In the genomic region with DNA sequence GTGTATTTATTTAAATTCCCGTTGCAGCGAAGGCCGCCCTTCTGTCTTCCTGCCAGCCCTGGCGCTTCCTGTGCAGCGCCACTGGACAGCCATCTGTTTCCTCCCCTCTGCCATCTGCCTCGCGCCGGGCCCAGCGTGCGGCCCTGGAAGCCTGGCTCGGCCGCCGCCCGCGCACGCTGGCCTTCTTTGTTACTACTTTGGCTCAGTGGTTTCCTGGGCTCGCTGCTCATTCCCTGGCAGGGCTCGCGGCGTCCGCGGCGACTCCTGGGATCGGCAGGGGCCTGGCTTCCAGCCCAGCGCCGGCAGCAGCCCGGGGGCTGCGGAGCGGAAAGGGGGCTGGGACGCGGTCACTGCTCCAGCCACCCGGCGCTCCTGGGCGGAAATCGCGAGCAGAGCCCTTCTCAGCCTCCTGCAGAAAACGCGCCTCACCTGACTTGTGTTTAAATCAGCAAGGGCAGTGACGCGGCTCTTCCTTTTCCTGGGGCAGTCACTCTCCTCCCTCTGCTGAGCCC, we compare ENCODE assay signal across 8 cellular contexts. TPM values are rescaled to one million over a fixed set of nuclear protein-coding genes. Genes with fewer than 3 reads are reported as not detected.
DNase-seq lines count a peak whose midpoint lies in the region; ATAC-seq and TF ChIP-seq lines count a peak whose summit lies in the region.

No MANE protein-coding gene starts in this region.

- H3K36me3 Mint-ChIP-seq in stimulated activated effector memory CD8-positive, alpha-beta T cell treated with anti-CD3 and anti-CD28 coated beads, Interleukin-12 subunit alpha, Interleukin-12 subunit beta, amount 100 ng/mL, for 72 hours = peaks cover 10% of the 10 kb centered on the region

- H3K27ac Mint-ChIP-seq in stimulated activated effector memory CD8-positive, alpha-beta T cell treated with anti-CD3 and anti-CD28 coated beads, Interleukin-12 subunit alpha, Interleukin-12 subunit beta, amount 100 ng/mL, for 72 hours = peak overlapping the region; percentile 94

- 5 to 10% methylated on average over 21 to 37 of the region's 40 CpGs for WGBS in mesodermal cell (ENCODE audit: insufficient coverage in 2 of 2), 2 experiments

- no peaks in the 10 kb centered on the region for H3K9me3 Mint-ChIP-seq in stimulated activated effector memory CD8-positive, alpha-beta T cell treated with anti-CD3 and anti-CD28 coated beads, Interleukin-12 subunit alpha, Interleukin-12 subunit beta, amount 100 ng/mL, for 72 hours

- peak overlapping the region; percentile 78 for H2AFZ ChIP-seq in ACC112 (ENCODE audit: low read length, unreplicated experiment)

- H3K4me3 ChIP-seq in ACC112 (ENCODE audit: low read depth, low read length) = peak overlapping the region; percentile 74
- H3K4me3 ChIP-seq in epithelial cell of esophagus (ENCODE audit: low read length) = peak overlapping the region; percentile 24
- H3K4me3 ChIP-seq in mesodermal cell (ENCODE audit: extremely low read depth, insufficient read depth, low read length, poor library complexity, severe bottlenecking) = peak overlapping the region; percentile 18

- peaks cover 56% of the 10 kb centered on the region for H3K4me1 Mint-ChIP-seq in stimulated activated effector memory CD8-positive, alpha-beta T cell treated with anti-CD3 and anti-CD28 coated beads, Interleukin-12 subunit alpha, Interleukin-12 subunit beta, amount 100 ng/mL, for 72 hours

- peaks cover 36% of the 10 kb centered on the region for H3K79me2 ChIP-seq in ACC112 (ENCODE audit: control insufficient read depth, insufficient read depth, low read length, unreplicated experiment)

- H3K4me1 ChIP-seq in ACC112 (ENCODE audit: control insufficient read depth, insufficient read depth, low read length, unreplicated experiment) (peaks cover 14% of the 10 kb centered on the region), mesodermal cell (ENCODE audit: control insufficient read depth, insufficient read depth, low read length, poor library complexity, severe bottlenecking) (peaks cover 17% of the 10 kb centered on the region)

- peak; percentile 41 to 51 for DNase-seq in NOMO-1 (lab: John Stamatoyannopoulos, UW; ENCODE audit: unreplicated experiment in 2 of 2)
- peak; percentile 41 for DNase-seq in activated T-cell treated with anti-CD3 and anti-CD28 coated beads for 24 hours (ENCODE audit: low read depth)
- peak; percentile 73 for DNase-seq in epithelial cell of esophagus (ENCODE audit: low read depth)
- peak; percentile 41 to 74 for DNase-seq in stimulated activated effector memory CD8-positive, alpha-beta T cell treated with anti-CD3 and anti-CD28 coated beads, Interleukin-12 subunit alpha, Interleukin-12 subunit beta, amount 100 ng/mL, for 72 hours (ENCODE audit: low spot score in 2 of 2)

- no peak for TF ChIP-seq CTCF in epithelial cell of esophagus (IDR thresholded peaks at IDR 0.05; ENCODE audit: insufficient read depth, low read depth, low read length, missing control alignments)

- peak overlapping the region; percentile 83 for H3K4me3 Mint-ChIP-seq in stimulated activated effector memory CD8-positive, alpha-beta T cell treated with anti-CD3 and anti-CD28 coated beads, Interleukin-12 subunit alpha, Interleukin-12 subunit beta, amount 100 ng/mL, for 72 hours

- ATAC-seq in GM18909 (IDR thresholded peaks at IDR 0.05; ENCODE audit: poor library complexity, unreplicated experiment) = peak; percentile 71
- peak; percentile 77 for ATAC-seq in HG03139 (IDR thresholded peaks at IDR 0.05; ENCODE audit: unreplicated experiment)
- peak; percentile 84 for ATAC-seq in stimulated activated effector memory CD8-positive, alpha-beta T cell treated with anti-CD3 and anti-CD28 coated beads, Interleukin-12 subunit alpha, Interleukin-12 subunit beta, amount 100 ng/mL, for 72 hours

- H3K27ac ChIP-seq in ACC112 (ENCODE audit: low read depth, low read length) (peak overlapping the region; percentile 54), mesodermal cell (ENCODE audit: low read depth, low read length, severe bottlenecking) (peak overlapping the region; percentile 96)

- no peaks in the 10 kb centered on the region for H3K9me3 ChIP-seq in mesodermal cell (ENCODE audit: control insufficient read depth, low read length)

- no peaks in the 10 kb centered on the region for H3K27me3 ChIP-seq in ACC112 (ENCODE audit: insufficient read depth, low read length)

- H3K36me3 ChIP-seq in ACC112 (ENCODE audit: insufficient read depth, low read length) (no peaks in the 10 kb centered on the region), mesodermal cell (ENCODE audit: control insufficient read depth, insufficient read depth, low read length) (peaks cover 3% of the 10 kb centered on the region)

RNA-seq across cellular contexts. Expression of gene CMTM7, which starts 9.9 kb away (rescaled TPM):
- polyA plus RNA-seq in mesodermal cell (2013, experiment 1 of 2) = 35.5 TPM
- 32.5 TPM for polyA plus RNA-seq in mesodermal cell (2013, experiment 2 of 2)

Comparison
In these comparisons a context has a peak if more than half of its experiments do, and no peak if none do; other contexts are left out.
1. Peak in every context shown above with its lines: DNase-seq, ATAC-seq, H3K4me3 ChIP-seq and H3K27ac ChIP-seq.
2. H3K4me3 ChIP-seq: peak in every context shown above with its lines; median percentile 74 in ACC112; 24 in epithelial cell of esophagus; 18 in mesodermal cell.